Comparison of ENCODE assay signal across 14 cellular contexts in genomic region chr9:71761938-71762353, GRCh38. TPM values are rescaled to one million over a fixed set of nuclear protein-coding genes. Genes with fewer than 3 reads are reported as not detected.
DNase-seq lines count a peak whose midpoint lies in the region; ATAC-seq and TF ChIP-seq lines count a peak whose summit lies in the region.
"Had no signal": no experiment of that assay in that cellular context is flagged by ENCODE, and none has a peak within 500 bp of the region (broad histone marks: within the 10 kb centered on the region; RNA-seq: fewer than 3 reads in every experiment).

No MANE protein-coding gene starts in this region.

- peaks cover 74% of the 10 kb centered on the region for H3K79me2 ChIP-seq in SK-N-SH (ENCODE audit: insufficient read depth)
- peaks cover 93% of the 10 kb centered on the region for H3K79me2 ChIP-seq in Loucy (ENCODE audit: insufficient read depth, low read length)

- H3K27ac ChIP-seq in SK-N-SH (ENCODE audit: low read depth in 2 of 2, low read length in 1 of 2) = peak overlapping the region in 1 of 2 experiments; percentile 80; a peak in 2 of 4 replicates
- H3K27ac ChIP-seq in body of pancreas = peak overlapping the region in 3 of 4 donors; percentile 23 to 99 (median 52)
- H3K27ac ChIP-seq: uterus had no signal

- H3F3A ChIP-seq in SK-N-SH (replicated peaks; ENCODE audit: insufficient read depth) (peaks cover 17% of the 10 kb centered on the region), Loucy (ENCODE audit: low read depth) (no peaks in the 10 kb centered on the region)

- H2AFZ ChIP-seq in SK-N-SH (ENCODE audit: low read depth) = no peak overlapping the region
- H2AFZ ChIP-seq in Loucy (ENCODE audit: low read length) = no peak overlapping the region

- no peaks in the 10 kb centered on the region for H3K27me3 Mint-ChIP-seq in neural crest cell (ENCODE audit: low read depth)
- no peaks in the 10 kb centered on the region for H3K27me3 Mint-ChIP-seq in stimulated activated memory B cell treated with anti-CD40 and anti-IgM and Interleukin-4, amounts not matched to agents 10 μg/mL and 1 μg/mL and 100 μg/mL, for 72 hours
- H3K27me3 Mint-ChIP-seq: T-cell had no signal

- H4K20me1 ChIP-seq in SK-N-SH (ENCODE audit: insufficient read depth) (no peaks in the 10 kb centered on the region), Loucy (ENCODE audit: insufficient read depth, low read length, poor library complexity, severe bottlenecking) (peaks cover 7% of the 10 kb centered on the region)

- no peaks in the 10 kb centered on the region for H3K9me3 Mint-ChIP-seq in neural crest cell
- H3K9me3 Mint-ChIP-seq in stimulated activated memory B cell treated with anti-CD40 and anti-IgM and Interleukin-4, amounts not matched to agents 10 μg/mL and 1 μg/mL and 100 μg/mL, for 72 hours = no peaks in the 10 kb centered on the region
- H3K9me3 Mint-ChIP-seq: T-cell had no signal

- ATAC-seq in SK-N-SH treated with all-trans-retinoic acid at 6 μM for 48 hours (no peak), body of pancreas (peak; percentile 16), HG03108 (IDR thresholded peaks at IDR 0.05; ENCODE audit: unreplicated experiment) (no peak)
- no peak for ATAC-seq in stimulated activated memory B cell treated with anti-CD40 and anti-IgM and Interleukin-4, amounts not matched to agents 10 μg/mL and 1 μg/mL and 100 μg/mL, for 72 hours
- ATAC-seq: gastrocnemius medialis, T-cell had no signal

- no peak for TF ChIP-seq RAD21 in SK-N-SH (IDR thresholded peaks at IDR 0.05; ENCODE audit: low read length)

- 40% methylated on average over 5 of the region's 5 CpGs for WGBS in SK-N-SH (ENCODE audit: low lambda C conversion rate)
- 60 to 67% methylated on average over 5 of the region's 5 CpGs for WGBS in body of pancreas, 2 donors

- intact Hi-C loops in body of pancreas (cut with DNase I) = no loop called here

- H3K27me3 ChIP-seq in SK-N-SH (ENCODE audit: insufficient read depth) = no peaks in the 10 kb centered on the region
- no peaks in the 10 kb centered on the region for H3K27me3 ChIP-seq in Loucy (ENCODE audit: insufficient read depth, low read length, poor library complexity, severe bottlenecking)
- no peaks in the 10 kb centered on the region for H3K27me3 ChIP-seq in body of pancreas
- H3K27me3 ChIP-seq: gastrocnemius medialis, uterus had no signal

- no peaks in the 10 kb centered on the region for H3K36me3 Mint-ChIP-seq in neural crest cell (ENCODE audit: low read depth)
- H3K36me3 Mint-ChIP-seq in stimulated activated memory B cell treated with anti-CD40 and anti-IgM and Interleukin-4, amounts not matched to agents 10 μg/mL and 1 μg/mL and 100 μg/mL, for 72 hours = peaks cover 5% of the 10 kb centered on the region

- CTCF ChIA-PET in SK-N-SH (lab: Yijun Ruan, JAX) = interaction anchor here (0.6 kb wide), 1 partner anchor 1520 kb away, joined by 3 read pairs; no protein-coding TSS in a partner anchor

- peak overlapping the region; percentile 29 for H3K27ac Mint-ChIP-seq in neural crest cell (ENCODE audit: unreplicated experiment)
- H3K27ac Mint-ChIP-seq in stimulated activated memory B cell treated with anti-CD40 and anti-IgM and Interleukin-4, amounts not matched to agents 10 μg/mL and 1 μg/mL and 100 μg/mL, for 72 hours = no peak overlapping the region

- TF ChIP-seq CTCF in SK-N-SH (IDR thresholded peaks at IDR 0.05) (no peak), Loucy (conservative IDR thresholded peaks at IDR 0.05; ENCODE audit: low read length) (no peak), body of pancreas (IDR thresholded peaks at IDR 0.05) (peak in 2 of 7 experiments; percentile 14 to 16), neural crest cell (conservative IDR thresholded peaks at IDR 0.05) (no peak)

- H3K9me2 ChIP-seq in SK-N-SH (no peaks in the 10 kb centered on the region), Loucy (replicated peaks; ENCODE audit: low read depth, low read length) (no peaks in the 10 kb centered on the region)

- TF ChIP-seq POLR2A in body of pancreas (IDR thresholded peaks at IDR 0.05) = no peak

- no peak overlapping the region for H3K4me3 ChIP-seq in SK-N-SH (ENCODE audit: low read depth in 2 of 2, low read length in 1 of 2)
- H3K4me3 ChIP-seq in Loucy (ENCODE audit: low read length, poor library complexity, severe bottlenecking) = no peak overlapping the region
- no peak overlapping the region for H3K4me3 ChIP-seq in body of pancreas
- H3K4me3 ChIP-seq: gastrocnemius medialis, uterus had no signal

- no peaks in the 10 kb centered on the region for H3K9me3 ChIP-seq in SK-N-SH
- H3K9me3 ChIP-seq in Loucy (ENCODE audit: insufficient read depth, low read depth, low read length) = no peaks in the 10 kb centered on the region
- no peaks in the 10 kb centered on the region for H3K9me3 ChIP-seq in body of pancreas
- H3K9me3 ChIP-seq: gastrocnemius medialis, uterus had no signal

- no peak for DNase-seq in SK-N-SH
- DNase-seq in body of pancreas = peak in 2 of 4 donors; percentile 25 to 35
- DNase-seq in neural crest cell (ENCODE audit: low read depth, low spot score) = no peak
- no peak for DNase-seq in AML-193 (lab: John Stamatoyannopoulos, UW)
- DNase-seq: amygdala, DMS153, gastrocnemius medialis, NCI-H1694, T-cell, uterus had no signal

- TF ChIP-seq EP300 in SK-N-SH (IDR thresholded peaks at IDR 0.05; ENCODE audit: borderline replicate concordance in 1 of 2, low read depth in 1 of 2, low read length in 1 of 2) = no peak

- H3K4me2 ChIP-seq in SK-N-SH (peak overlapping the region; percentile 36; the same call in 1 of the 2 replicates), Loucy (ENCODE audit: low read depth, low read length, poor library complexity, severe bottlenecking) (peak overlapping the region; percentile 22)

- no peaks in the 10 kb centered on the region for H3K36me3 ChIP-seq in SK-N-SH (replicated peaks in 1 of 2; ENCODE audit: control insufficient read depth in 1 of 2, insufficient read depth in 2 of 2, low read length in 1 of 2)
- H3K36me3 ChIP-seq in Loucy (ENCODE audit: insufficient read depth, low read length) = no peaks in the 10 kb centered on the region
- H3K36me3 ChIP-seq in body of pancreas (replicated peaks in 1 of 2; ENCODE audit: insufficient read depth in 1 of 2, low read depth in 2 of 2) = no peaks in the 10 kb centered on the region
- H3K36me3 ChIP-seq: gastrocnemius medialis, uterus had no signal

- peaks cover 87% of the 10 kb centered on the region for H3K4me1 Mint-ChIP-seq in neural crest cell
- H3K4me1 Mint-ChIP-seq in stimulated activated memory B cell treated with anti-CD40 and anti-IgM and Interleukin-4, amounts not matched to agents 10 μg/mL and 1 μg/mL and 100 μg/mL, for 72 hours = peaks cover 58% of the 10 kb centered on the region

- H3K4me1 ChIP-seq in SK-N-SH (ENCODE audit: control insufficient read depth in 1 of 2, insufficient read depth in 2 of 2, low read depth in 1 of 2, low read length in 1 of 2) = peaks cover 0 to 49% of the 10 kb centered on the region in 2 experiments; a peak in 3 of 4 replicates
- peaks cover 64% of the 10 kb centered on the region for H3K4me1 ChIP-seq in Loucy (ENCODE audit: insufficient read depth, low read length, poor library complexity, severe bottlenecking)
- H3K4me1 ChIP-seq in body of pancreas = peaks cover 97% of the 10 kb centered on the region
- H3K4me1 ChIP-seq: uterus had no signal

- no peak overlapping the region for H3K9ac ChIP-seq in SK-N-SH
- H3K9ac ChIP-seq in Loucy (ENCODE audit: low read depth, low read length, poor library complexity, severe bottlenecking) = no peak overlapping the region

- POLR2A ChIA-PET in SK-N-SH (lab: Yijun Ruan, JAX) = no interaction called here

- peak overlapping the region; percentile 88 for H3K4me3 Mint-ChIP-seq in neural crest cell
- H3K4me3 Mint-ChIP-seq in stimulated activated memory B cell treated with anti-CD40 and anti-IgM and Interleukin-4, amounts not matched to agents 10 μg/mL and 1 μg/mL and 100 μg/mL, for 72 hours = no peak overlapping the region

TF ChIP-seq in SK-N-SH, 30 proteins besides CTCF, POLR2A, EP300 and RAD21 (continues in another document):
- TF ChIP-seq RCOR1 (IDR thresholded peaks at IDR 0.05; ENCODE audit: low read length) (no peak), PBX3 (IDR thresholded peaks at IDR 0.05) (no peak), POLR2AphosphoS5 (IDR thresholded peaks at IDR 0.05; ENCODE audit: low read depth, low read length) (no peak)

TF ChIP-seq in SK-N-SH treated with all-trans-retinoic acid at 6 μM for 48 hours, 23 proteins besides CTCF, POLR2A, EP300 and RAD21:
- no peak for TF ChIP-seq ZFP3 (CRISPR knock-in tag; IDR thresholded peaks at IDR 0.05)
- TF ChIP-seq TOX (CRISPR knock-in tag; IDR thresholded peaks at IDR 0.05; ENCODE audit: borderline replicate concordance) = no peak
- TF ChIP-seq ZC3H10 (CRISPR knock-in tag; IDR thresholded peaks at IDR 0.05) = no peak
- TF ChIP-seq ARNTL (CRISPR knock-in tag; IDR thresholded peaks at IDR 0.05; ENCODE audit: borderline replicate concordance, low read depth) = no peak
- TF ChIP-seq TSHZ2 (CRISPR knock-in tag; IDR thresholded peaks at IDR 0.05) = no peak
- TF ChIP-seq BACH2 (CRISPR knock-in tag; IDR thresholded peaks at IDR 0.05; ENCODE audit: borderline replicate concordance) = no peak
- no peak for TF ChIP-seq ZFP30 (CRISPR knock-in tag; IDR thresholded peaks at IDR 0.05)

RNA-seq across cellular contexts. Expression of gene CEMIP2, which starts 6.4 kb away (rescaled TPM):
- 39.8 and 46.0 TPM in 2 replicates for polyA plus RNA-seq in SK-N-SH (2012; rRNA removed)
- 28.2 and 31.0 TPM in 2 replicates for polyA plus RNA-seq in SK-N-SH (2012; cell fraction: cytosol; rRNA removed)
- 48.4 and 56.5 TPM in 2 replicates for polyA plus RNA-seq in SK-N-SH (2012; cell fraction: nucleus; rRNA removed)
- total RNA-seq in body of pancreas (10 to 100 TPM; 28.3 to 33.0 TPM), neural crest cell (90.2 and 94.4 TPM in 2 replicates)
